ENCODE assay signal across 33 cellular contexts in genomic region chr5:106476630-106477029, GRCh38.
"Had no signal": no experiment of that assay in that cellular context is flagged by ENCODE, and none has a peak within 500 bp of the region (broad histone marks: within the 10 kb centered on the region; RNA-seq: fewer than 3 reads in every experiment).

No MANE protein-coding gene starts in this region.

- H3K27me3 ChIP-seq: adrenal gland, body of pancreas, brain microvascular endothelial cell, breast epithelium had no signal

- H3K4me1 ChIP-seq: adrenal gland, body of pancreas, breast epithelium had no signal

- FAIRE-seq: astrocyte, TTC549 had no signal

- H3K27ac ChIP-seq: adrenal gland, body of pancreas, brain microvascular endothelial cell, breast epithelium, VCaP had no signal

- H3K9me3 ChIP-seq: adrenal gland, body of pancreas, breast epithelium had no signal

- H3K36me3 ChIP-seq: adrenal gland, brain microvascular endothelial cell, breast epithelium had no signal

- DNase-seq: activated B cell treated with CpG ODN at 0.5 μM for 24 hours; activated CD4-positive, alpha-beta memory T cell treated with anti-CD3 and anti-CD28 coated beads for 36 hours; activated CD4-positive, alpha-beta T cell treated with anti-CD3 and anti-CD28 coated beads for 4 hours; activated CD4-positive, alpha-beta T cell treated with anti-CD3 and anti-CD28 coated beads, Interleukin-2, amount 10 ng/mL, durations not matched to agents 24 days and 14 days; activated CD4-positive, alpha-beta T cell treated with anti-CD3 and anti-CD28 coated beads, Interleukin-2, amount 50 U/mL, for 1 hour; activated CD4-positive, alpha-beta T cell treated with anti-CD3 and anti-CD28 coated beads, Interleukin-2, amount 50 U/mL, for 4 hours; activated CD4-positive, CD25-positive, alpha-beta regulatory T cell treated with anti-CD3 and anti-CD28 coated beads, Interleukin-2, amount 50 U/mL, for 72 hours; activated CD8-positive, alpha-beta memory T cell treated with anti-CD3 and anti-CD28 coated beads, Interleukin-2, amount 50 U/mL, for 4 hours; activated CD8-positive, alpha-beta T cell treated with anti-CD3 and anti-CD28 coated beads for 36 hours; activated effector memory CD4-positive, alpha-beta T cell treated with anti-CD3 and anti-CD28 coated beads, Interleukin-2, amount 50 U/mL, for 16 hours; activated gamma-delta T cell treated with Interleukin-2 at 50 U/mL for 16 hours; activated naive CD4-positive, alpha-beta T cell; activated naive CD4-positive, alpha-beta T cell treated with anti-CD3 and anti-CD28 coated beads for 36 hours; activated naive CD4-positive, alpha-beta T cell treated with anti-CD3 and anti-CD28 coated beads, Interleukin-2, amount 50 U/mL, for 16 hours; activated naive CD8-positive, alpha-beta T cell treated with anti-CD3 and anti-CD28 coated beads for 36 hours; activated T-cell treated with anti-CD3 and anti-CD28 coated beads for 4 hours; activated T-cell treated with anti-CD3 and anti-CD28 coated beads, Interleukin-2, amount 50 U/mL, for 1 hour; activated T-cell treated with anti-CD3 and anti-CD28 coated beads, Interleukin-2, amount 50 U/mL, for 4 hours; activated T-cell treated with anti-CD3 and anti-CD28 coated beads, Interleukin-2, amount 50 U/mL, for 72 hours; adrenal gland; amniotic stem cell; aorta; body of pancreas; brain microvascular endothelial cell; central memory CD4-positive, alpha-beta T cell; T-helper 2 cell; T-helper 9 cell had no signal

- ATAC-seq: activated CD8-positive, alpha-beta T cell treated with anti-CD3 and anti-CD28 coated beads for 36 hours; activated naive CD4-positive, alpha-beta T cell treated with anti-CD3 and anti-CD28 coated beads, Interleukin-2, amount 50 U/mL, for 72 hours; activated T-cell treated with anti-CD3 and anti-CD28 coated beads, Interleukin-2, amount 50 U/mL, for 4 hours; activated T-cell treated with anti-CD3 and anti-CD28 coated beads, Interleukin-2, amount 50 U/mL, for 72 hours; activated T-helper 17 cell treated with anti-CD3 and anti-CD28 coated beads, Interleukin-2, amount 50 U/mL, for 72 hours; body of pancreas had no signal

- H3K4me3 ChIP-seq: adrenal gland, body of pancreas, breast epithelium had no signal
